21 cellular contexts compared by ENCODE assay signal in the genomic region with DNA sequence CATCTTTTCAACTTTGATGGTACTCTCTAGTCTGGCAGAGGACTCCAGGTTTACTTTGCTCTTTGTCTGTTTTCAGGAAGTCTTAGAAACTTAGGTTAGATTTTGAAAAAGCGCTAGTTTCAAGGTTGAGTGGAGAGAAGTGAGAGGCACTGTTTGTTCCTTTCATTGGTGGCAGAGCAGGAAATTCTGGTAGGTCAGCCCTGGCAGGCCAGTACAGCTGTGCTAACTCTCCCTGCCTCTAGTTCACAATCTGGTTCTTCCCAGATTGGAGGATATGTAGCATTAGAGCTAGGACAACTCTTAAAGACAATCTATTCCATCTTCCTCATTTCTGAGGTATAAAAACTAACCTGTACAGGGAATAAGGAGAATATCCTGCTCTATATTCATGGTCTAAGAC.
DNase-seq lines count a peak whose midpoint lies in the region; ATAC-seq and TF ChIP-seq lines count a peak whose summit lies in the region.
"Had no signal": no experiment of that assay in that cellular context is flagged by ENCODE, and none has a peak within 500 bp of the region (broad histone marks: within the 10 kb centered on the region; RNA-seq: fewer than 3 reads in every experiment).

No MANE protein-coding gene starts in this region.

- H3K36me3 ChIP-seq in PC-3 (ENCODE audit: low read depth, low read length): no peaks in the 10 kb centered on the region
- H3K36me3 ChIP-seq: BE2C had no signal

- no peaks in the 10 kb centered on the region for H4K20me1 ChIP-seq in PC-3 (ENCODE audit: low read length)

- TF ChIP-seq CTCF in PC-3 (conservative IDR thresholded peaks at IDR 0.05; ENCODE audit: low read depth, low read length): no peak
- TF ChIP-seq CTCF in type B pancreatic cell (conservative IDR thresholded peaks at IDR 0.05): no peak

- ATAC-seq in PC-3: no peak
- no peak for ATAC-seq in memory B cell (ENCODE audit: low read depth)
- ATAC-seq in GM18868 (IDR thresholded peaks at IDR 0.05; ENCODE audit: unreplicated experiment): no peak
- ATAC-seq in GM19452 (IDR thresholded peaks at IDR 0.05; ENCODE audit: unreplicated experiment): no peak
- ATAC-seq: GM12878, HepG2, Panc1 had no signal

- no peaks in the 10 kb centered on the region for H3K27me3 ChIP-seq in PC-3 (ENCODE audit: low read length)
- H3K27me3 ChIP-seq: BE2C had no signal

- H3F3A ChIP-seq in PC-3 (ENCODE audit: low read length, unreplicated experiment): no peaks in the 10 kb centered on the region

- H3K27me3 Mint-ChIP-seq in memory B cell (no peaks in the 10 kb centered on the region), type B pancreatic cell (no peaks in the 10 kb centered on the region)

- H3K27ac ChIP-seq in PC-3 (ENCODE audit: low read length): no peak overlapping the region

- H3K9me3 Mint-ChIP-seq in memory B cell: no peaks in the 10 kb centered on the region
- H3K9me3 Mint-ChIP-seq in type B pancreatic cell: peaks cover 4% of the 10 kb centered on the region

- POLR2A ChIA-PET in PC-3 (lab: Charles Lee; ENCODE audit: unreplicated experiment): no interaction called here

- CTCF ChIA-PET in PC-3 (lab: Charles Lee): no interaction called here

- H3K4me1 Mint-ChIP-seq in memory B cell: no peaks in the 10 kb centered on the region
- no peaks in the 10 kb centered on the region for H3K4me1 Mint-ChIP-seq in type B pancreatic cell (ENCODE audit: unreplicated experiment)
- H3K4me1 Mint-ChIP-seq: CD4-positive, CD25-positive, alpha-beta regulatory T cell had no signal

- H3K4me2 ChIP-seq in PC-3 (ENCODE audit: low read length): no peak overlapping the region

- no peak overlapping the region for H2AFZ ChIP-seq in PC-3 (ENCODE audit: low read length)

- intact Hi-C loops in PC-3 (cut with micrococcal nuclease): no loop called here

- H3K4me3 Mint-ChIP-seq in memory B cell (no peak overlapping the region), type B pancreatic cell (peak overlapping the region; percentile 8)
- H3K4me3 Mint-ChIP-seq: CD4-positive, CD25-positive, alpha-beta regulatory T cell had no signal

- H3K4me3 ChIP-seq in PC-3 (ENCODE audit: low read length): no peak overlapping the region
- H3K4me3 ChIP-seq: GM12878 had no signal

- H3K9ac ChIP-seq in PC-3 (ENCODE audit: low read length): no peak overlapping the region

- H3K9me3 ChIP-seq in PC-3 (ENCODE audit: low read length): no peaks in the 10 kb centered on the region
- H3K9me3 ChIP-seq: BE2C had no signal

- DNase-seq in DMS53 (lab: John Stamatoyannopoulos, UW) (peak; percentile 84), PC-3 (peak; percentile 16), memory B cell (ENCODE audit: low spot score in 2 of 2) (no peak), type B pancreatic cell (ENCODE audit: extremely low spot score, unreplicated experiment) (no peak), NCI-H524 treated with DMSO at 0.1 percent for 48 hours (lab: John Stamatoyannopoulos, UW) (no peak)
- DNase-seq: BE2C; CD4-positive, CD25-positive, alpha-beta regulatory T cell; DMS79 treated with DMSO at 0.1 percent for 48 hours; H7; KBM-7; NCI-H1092 treated with DMSO at 0.1 percent for 48 hours; NCI-H146; NCI-H2029; NCI-H2227 treated with DMSO at 0.1 percent for 48 hours; NCI-H510A; NCI-H748 treated with DMSO at 0.1 percent for 48 hours had no signal

- H3K4me1 ChIP-seq in PC-3 (ENCODE audit: insufficient read depth, low read length): no peaks in the 10 kb centered on the region
- H3K4me1 ChIP-seq: BE2C had no signal

- H3K36me3 Mint-ChIP-seq in memory B cell (peaks cover 21% of the 10 kb centered on the region), type B pancreatic cell (peaks cover 8% of the 10 kb centered on the region)
- H3K36me3 Mint-ChIP-seq: CD4-positive, CD25-positive, alpha-beta regulatory T cell had no signal

- H3K9me2 ChIP-seq in PC-3 (replicated peaks; ENCODE audit: low read length): no peaks in the 10 kb centered on the region

- no peaks in the 10 kb centered on the region for H3K79me2 ChIP-seq in PC-3 (ENCODE audit: low read length)

- BruUV-seq in PC-3 (replicated peaks; lab: Mats Ljungman, UMichigan): no TSS peak

- H3K27ac Mint-ChIP-seq in memory B cell (peak overlapping the region; percentile 39), type B pancreatic cell (peak overlapping the region; percentile 73)
- H3K27ac Mint-ChIP-seq: CD4-positive, CD25-positive, alpha-beta regulatory T cell had no signal

Comparison
In these comparisons a context has a peak if more than half of its experiments do, and no peak if none do; other contexts are left out.
1. DNase-seq: peak in DMS53 (single experiment) and PC-3 (single experiment); none in memory B cell (0 of 2), type B pancreatic cell (single experiment) and NCI-H524 treated with DMSO at 0.1 percent for 48 hours (single experiment).